Comparison of ENCODE assay signal across 1 cellular context in genomic region chr2:42492691-42493467, GRCh38.
A peak's percentile ranks its signal among the peaks of the same experiment; 100 is the strongest.
TF ChIP-seq lines count a peak whose summit lies in the region.

No MANE protein-coding gene starts in this region.

TF ChIP-seq in H1, 55 proteins besides CTCF, POLR2A, EP300 and RAD21 (continued from another document):
- no peak for TF ChIP-seq NRF1 (IDR thresholded peaks at IDR 0.05; ENCODE audit: low read depth, low read length)
- TF ChIP-seq YY1 (IDR thresholded peaks at IDR 0.05; ENCODE audit: low read depth, low read length): no peak
- TF ChIP-seq MAX (IDR thresholded peaks at IDR 0.05): peak; percentile 77
- no peak for TF ChIP-seq CHD7 (IDR thresholded peaks at IDR 0.05; ENCODE audit: insufficient replicate concordance, low read length)
- TF ChIP-seq SAP30 (IDR thresholded peaks at IDR 0.05; ENCODE audit: insufficient read depth, insufficient replicate concordance, low read length): no peak
- no peak for TF ChIP-seq NANOG (IDR thresholded peaks at IDR 0.05; ENCODE audit: insufficient read depth, low read depth, low read length, poor library complexity, severe bottlenecking)
- no peak for TF ChIP-seq ATF2 (IDR thresholded peaks at IDR 0.05; ENCODE audit: low read length)
- no peak for TF ChIP-seq BRCA1 (IDR thresholded peaks at IDR 0.05; ENCODE audit: low read depth, low read length)
- no peak for TF ChIP-seq JUN (IDR thresholded peaks at IDR 0.05; ENCODE audit: low read depth, low read length)
- TF ChIP-seq TAF1 (IDR thresholded peaks at IDR 0.05; ENCODE audit: low read depth, low read length): peak; percentile 20; the same call in 1 of the 2 replicates
- TF ChIP-seq CTBP2 (IDR thresholded peaks at IDR 0.05; ENCODE audit: borderline replicate concordance, insufficient read depth, insufficient read length, low read length): no peak
- TF ChIP-seq SIX5 (IDR thresholded peaks at IDR 0.05; ENCODE audit: low read depth, low read length): no peak
- TF ChIP-seq POLR2AphosphoS5 (IDR thresholded peaks at IDR 0.05; ENCODE audit: low read depth, low read length): peak; percentile 29; the same call in 1 of the 2 replicates
- TF ChIP-seq SP1 (IDR thresholded peaks at IDR 0.05; ENCODE audit: low read depth, low read length): no peak
- TF ChIP-seq SIRT6 (IDR thresholded peaks at IDR 0.05; ENCODE audit: low read length): no peak
- TF ChIP-seq RBBP5 (IDR thresholded peaks at IDR 0.05; ENCODE audit: borderline replicate concordance, low read depth, low read length): peak; percentile 91
- no peak for TF ChIP-seq BCL11A (IDR thresholded peaks at IDR 0.05; ENCODE audit: low read depth in 2 of 2, low read length in 2 of 2)
- no peak for TF ChIP-seq TAF7 (optimal IDR thresholded peaks at IDR 0.05; ENCODE audit: borderline replicate concordance, low read depth, low read length)
- TF ChIP-seq HDAC6 (IDR thresholded peaks at IDR 0.05; ENCODE audit: low read depth, low read length): no peak
- TF ChIP-seq GTF2F1 (IDR thresholded peaks at IDR 0.05; ENCODE audit: borderline replicate concordance, low read depth, low read length): no peak
- no peak for TF ChIP-seq RFX5 (IDR thresholded peaks at IDR 0.05; ENCODE audit: borderline replicate concordance, low read depth, low read length)
- TF ChIP-seq CEBPB (IDR thresholded peaks at IDR 0.05; ENCODE audit: low read depth, low read length): no peak
- peak; percentile 36; the same call in 1 of the 2 replicates for TF ChIP-seq CREB1 (IDR thresholded peaks at IDR 0.05)
- TF ChIP-seq HDAC2 (IDR thresholded peaks at IDR 0.05; ENCODE audit: borderline replicate concordance in 1 of 2, low read depth in 2 of 2, low read length in 2 of 2): no peak
- TF ChIP-seq MAFK (IDR thresholded peaks at IDR 0.05; ENCODE audit: low read depth, low read length): no peak
- TF ChIP-seq PHF8 (conservative IDR thresholded peaks at IDR 0.05; ENCODE audit: low read depth, low read length): 0 out of 2 replicates have a peak, but pooled peaks have one; percentile 12
- no peak for TF ChIP-seq USF2 (IDR thresholded peaks at IDR 0.05; ENCODE audit: low read length)
- no peak for TF ChIP-seq CHD1 (IDR thresholded peaks at IDR 0.05; ENCODE audit: low read depth, low read length)
- TF ChIP-seq POU5F1 (IDR thresholded peaks at IDR 0.05; ENCODE audit: low read depth, low read length): no peak
- TF ChIP-seq EGR1 (IDR thresholded peaks at IDR 0.05; ENCODE audit: borderline replicate concordance, low read depth, low read length): peak; percentile 61; the same call in 1 of the 2 replicates
- TF ChIP-seq E2F6 (IDR thresholded peaks at IDR 0.05): no peak; the same call in none of the 2 replicates
- TF ChIP-seq JUND (IDR thresholded peaks at IDR 0.05; ENCODE audit: low read length): no peak
- no peak for TF ChIP-seq GABPA (IDR thresholded peaks at IDR 0.05; ENCODE audit: borderline replicate concordance, insufficient read depth, low read length)
- TF ChIP-seq SUZ12 (IDR thresholded peaks at IDR 0.05; ENCODE audit: low read length): peak; percentile 34; the same call in 1 of the 2 replicates
- no peak for TF ChIP-seq TCF12 (IDR thresholded peaks at IDR 0.05; ENCODE audit: low read depth, low read length)
- TF ChIP-seq ASH2L (IDR thresholded peaks at IDR 0.05; ENCODE audit: low read length): peak; percentile 84
